31 cellular contexts compared by ENCODE assay signal in genomic region chr7:49731836-49732235, GRCh38. TPM values are rescaled to one million over a fixed set of nuclear protein-coding genes. Genes with fewer than 3 reads are reported as not detected.
A peak's percentile ranks its signal among the peaks of the same experiment; 100 is the strongest.
DNase-seq lines count a peak whose midpoint lies in the region; TF ChIP-seq lines count a peak whose summit lies in the region.
"Had no signal": no experiment of that assay in that cellular context is flagged by ENCODE, and none has a peak within 500 bp of the region (broad histone marks: within the 10 kb centered on the region; RNA-seq: fewer than 3 reads in every experiment).

No MANE protein-coding gene starts in this region.

- TF ChIP-seq CTCF in thyroid gland (IDR thresholded peaks at IDR 0.05) = no peak

- H3K4me3 ChIP-seq in thyroid gland (replicated peaks in 1 of 3) = no peak overlapping the region
- H3K4me3 ChIP-seq: A549; BLaER1; BLaER1 treated with 17β-estradiol and CSF1 and Interleukin-3, amounts not matched to agents 10 nM and 100 nM had no signal

- no peaks in the 10 kb centered on the region for H3K36me3 ChIP-seq in thyroid gland
- H3K36me3 ChIP-seq: BE2C; BLaER1; BLaER1 treated with 17β-estradiol and CSF1 and Interleukin-3, amounts not matched to agents 10 nM and 100 nM had no signal

- H3K9me3 ChIP-seq in thyroid gland = no peaks in the 10 kb centered on the region
- H3K9me3 ChIP-seq: A549; BE2C; BLaER1; BLaER1 treated with 17β-estradiol and CSF1 and Interleukin-3, amounts not matched to agents 10 nM and 100 nM; Caco-2 had no signal

- 18 to 29% methylated on average over 2 of the region's 2 CpGs for WGBS in thyroid gland, 2 donors

- H3K27me3 ChIP-seq in thyroid gland = no peaks in the 10 kb centered on the region
- H3K27me3 ChIP-seq: BE2C; BLaER1; BLaER1 treated with 17β-estradiol and CSF1 and Interleukin-3, amounts not matched to agents 10 nM and 100 nM had no signal

- peaks cover 0 to 3% of the 10 kb centered on the region in 2 donors for H3K4me1 ChIP-seq in thyroid gland
- H3K4me1 ChIP-seq: A549; BE2C; BLaER1; BLaER1 treated with 17β-estradiol and CSF1 and Interleukin-3, amounts not matched to agents 10 nM and 100 nM; Caco-2 had no signal

- intact Hi-C loops in thyroid gland (cut with DNase I) = no loop called here

- peak; percentile 69 to 74 for DNase-seq in thyroid gland
- no peak for DNase-seq in KBM-7
- DNase-seq: 8988T; ACHN; AML-193; BE2C; C1 segment of cervical spinal cord; Caco-2; Calu3; CD4-positive, alpha-beta memory T cell; CD4-positive, alpha-beta T cell; CD4-positive, CD25-positive, alpha-beta regulatory T cell; CD8-positive, alpha-beta memory T cell; CD8-positive, alpha-beta T cell; COR-L47; DMS 273 treated with DMSO at 0.1 percent for 48 hours; DMS153; DMS53; DMS79; DMS79 treated with DMSO at 0.1 percent for 48 hours; DND-41; EL had no signal

- H3K27ac ChIP-seq in thyroid gland = no peak overlapping the region
- H3K27ac ChIP-seq: 22Rv1; A549; BLaER1; BLaER1 treated with 17β-estradiol and CSF1 and Interleukin-3, amounts not matched to agents 10 nM and 100 nM; C4-2B had no signal

- TF ChIP-seq POLR2A in thyroid gland (IDR thresholded peaks at IDR 0.05) = no peak

- in situ Hi-C loops in KBM-7 (cut with MboI; ENCODE audit: low pct_unique_long_range_greater_than_20kb, low sequenced_read_pairs) = no loop called here

RNA-seq across cellular contexts. Expression of gene VWC2, which starts 41.6 kb away (rescaled TPM):
- total RNA-seq in thyroid gland = under 1 TPM in 2 of 4 donors, not detected in 2; 0.25 to 0.63 TPM
- total RNA-seq: A172; A673; B cell; Caco-2; Calu3; CD4-positive, alpha-beta memory T cell; CD4-positive, alpha-beta T cell; CD4-positive, CD25-positive, alpha-beta regulatory T cell; CD8-positive, alpha-beta memory T cell; CD8-positive, alpha-beta T cell; Daoy had no signal
